In the genomic region with DNA sequence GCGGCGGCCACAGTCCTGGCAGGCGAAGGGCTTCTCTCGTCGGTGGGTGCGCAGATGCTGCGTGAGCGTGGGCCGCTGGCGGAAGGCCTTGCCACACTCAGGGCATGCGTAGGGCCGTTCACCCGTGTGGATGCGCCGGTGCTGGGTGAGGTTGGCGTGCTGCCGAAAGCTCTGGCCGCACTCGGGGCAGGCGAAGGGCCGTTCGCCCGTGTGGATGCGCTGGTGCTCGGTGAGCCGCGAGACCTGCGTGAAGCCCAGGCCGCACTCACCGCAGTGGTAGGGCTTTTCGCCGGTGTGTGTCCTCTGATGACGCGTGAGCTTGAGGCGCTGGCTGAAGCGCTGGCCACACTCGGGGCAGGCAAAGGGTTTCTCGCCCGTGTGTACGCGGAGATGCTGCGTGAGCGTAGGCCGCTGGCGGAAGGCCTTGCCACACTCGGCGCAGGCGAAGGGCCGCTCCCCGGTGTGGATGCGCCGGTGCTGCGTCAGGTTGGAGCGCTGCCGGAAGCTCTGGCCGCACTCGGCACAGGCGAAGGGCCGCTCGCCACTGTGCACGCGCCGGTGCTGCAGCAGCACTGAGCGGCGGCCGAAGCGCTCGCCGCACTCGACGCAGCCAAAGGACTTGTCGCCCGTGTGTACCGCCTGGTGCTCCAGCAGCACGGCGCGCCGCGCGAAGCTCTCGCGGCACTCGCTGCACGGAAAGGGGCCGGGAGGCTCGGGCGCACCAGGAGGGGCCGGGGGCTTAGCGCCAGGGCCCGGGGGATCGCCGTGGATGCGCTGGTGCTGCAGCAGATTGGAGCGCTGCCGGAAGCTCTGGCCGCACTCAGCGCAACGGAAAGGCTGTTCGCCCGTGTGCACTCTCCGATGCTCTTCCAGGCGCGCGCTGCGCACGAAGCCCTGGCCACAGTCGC, we compare ENCODE assay signal across 8 cellular contexts. TPM values are rescaled to one million over a fixed set of nuclear protein-coding genes. Genes with fewer than 3 reads are reported as not detected.
DNase-seq lines count a peak whose midpoint lies in the region; ATAC-seq, FAIRE-seq and TF ChIP-seq lines count a peak whose summit lies in the region.

No MANE protein-coding gene starts in this region.

- 0 out of 2 replicates have a peak, but pooled peaks have one; percentile 18 for TF ChIP-seq POLR2A in A549 (IDR thresholded peaks at IDR 0.05; ENCODE audit: low read length)
- no peak for TF ChIP-seq POLR2A in IMR-90 (IDR thresholded peaks at IDR 0.05; ENCODE audit: low read depth, low read length)

- no peak overlapping the region for H4K91ac ChIP-seq in IMR-90 (ENCODE audit: insufficient read depth, low read depth, low read length)

- dilution Hi-C loops in IMR-90 (cut with HindIII; ENCODE audit: low sequenced_read_pairs, unreplicated experiment), result no loop called here

- 96% methylated on average over 105 of the region's 107 CpGs for WGBS in A549 (ENCODE audit: missing lambda C conversion rate)
- WGBS in IMR-90 (ENCODE audit: extremely low coverage in 2 of 2, insufficient read length in 1 of 2), 2 experiments, result 8% methylated on average over 96 of the region's 107 CpGs; no CpG with 5 or more reads in 1 of the 2 experiments

- peak overlapping the region; percentile 75; the same call in 1 of the 2 replicates for H2AK5ac ChIP-seq in IMR-90 (ENCODE audit: low read depth, low read length)

- H3K9me3 ChIP-seq in A549 (no peaks in the 10 kb centered on the region), IMR-90 (ENCODE audit: control insufficient read depth, insufficient read depth, low read length) (no peaks in the 10 kb centered on the region), colonic mucosa (no peaks in the 10 kb centered on the region), mucosa of descending colon (no peaks in the 10 kb centered on the region)

- H3K36me3 ChIP-seq in IMR-90 (ENCODE audit: control insufficient read depth, insufficient read depth, low read length) (peaks cover under 1% of the 10 kb centered on the region; the same call in 1 of the 2 replicates), colonic mucosa (no peaks in the 10 kb centered on the region), mucosa of descending colon (ENCODE audit: low read depth) (peaks cover 3% of the 10 kb centered on the region)

- BruUV-seq in IMR-90 (replicated peaks; lab: Mats Ljungman, UMichigan), result no TSS peak

- POLR2A ChIA-PET in A549 (lab: Yijun Ruan, JAX), result interaction anchor here (0.9 to 1.6 kb wide), 2 partner anchors 12 to 19 kb away, joined by 3 to 4 read pairs; a partner anchor contains a TSS
- POLR2A ChIA-PET in IMR-90 (lab: Charles Lee; ENCODE audit: unreplicated experiment), result no interaction called here

- H3K23ac ChIP-seq in IMR-90 (ENCODE audit: low read depth, low read length), result peak overlapping the region; percentile 72; the same call in 1 of the 2 replicates

- H3K4ac ChIP-seq in IMR-90 (ENCODE audit: low read depth, low read length), result peak overlapping the region; percentile 67

- H3K9ac ChIP-seq in IMR-90 (ENCODE audit: low read depth, low read length), result peak overlapping the region; percentile 22
- H3K9ac ChIP-seq in colonic mucosa (ENCODE audit: low read depth in 2 of 2, low read length in 2 of 2), result peak overlapping the region; percentile 53 to 61

- no peak overlapping the region for H2BK120ac ChIP-seq in IMR-90 (ENCODE audit: low read depth, low read length)

- TF ChIP-seq RAD21 in A549 (conservative IDR thresholded peaks at IDR 0.05 in 1 of 2, IDR thresholded peaks at IDR 0.05 in 1 of 2) (no peak), IMR-90 (IDR thresholded peaks at IDR 0.05; ENCODE audit: low read length) (no peak)

- in situ Hi-C loops in IMR-90 (cut with MboI; ENCODE audit: low sequenced_read_pairs), result no loop called here

- H4K5ac ChIP-seq in IMR-90 (ENCODE audit: low read depth, low read length), result peak overlapping the region; percentile 37

- H4K8ac ChIP-seq in IMR-90 (ENCODE audit: low read depth in 2 of 2, low read length in 2 of 2), result peak overlapping the region; percentile 40 to 74; a peak in 3 of 4 replicates

- H2BK5ac ChIP-seq in IMR-90 (ENCODE audit: low read depth, low read length, poor library complexity, severe bottlenecking), result no peak overlapping the region

- H3K18ac ChIP-seq in IMR-90 (ENCODE audit: low read depth, low read length), result no peak overlapping the region

- DNase-seq in A549 (ENCODE audit: low read depth in 1 of 2, low spot score in 1 of 2), result no peak
- DNase-seq in IMR-90, result peak; percentile 39
- DNase-seq in colonic mucosa, result peak; percentile 49
- peak; percentile 54 to 75 (median 73) for DNase-seq in mucosa of descending colon
- DNase-seq in SW 1271 (lab: John Stamatoyannopoulos, UW), result no peak
- no peak for DNase-seq in frontal cortex (ENCODE audit: low spot score in 2 of 2)
- no peak for DNase-seq in pons (ENCODE audit: low spot score)

- TF ChIP-seq EP300 in A549 (IDR thresholded peaks at IDR 0.05), result no peak

- H3K27ac ChIP-seq in A549 (no peak overlapping the region), IMR-90 (ENCODE audit: insufficient read depth, low read length) (no peak overlapping the region; the same call in 1 of the 2 replicates), colonic mucosa (no peak overlapping the region)

- H3K27me3 ChIP-seq in IMR-90 (ENCODE audit: control insufficient read depth, insufficient read depth, low read length) (no peaks in the 10 kb centered on the region), colonic mucosa (no peaks in the 10 kb centered on the region)

- H3K4me2 ChIP-seq in A549 (no peak overlapping the region), IMR-90 (ENCODE audit: low read depth, low read length) (peak overlapping the region; percentile 91)

- peak overlapping the region; percentile 45; the same call in 1 of the 2 replicates for H3K14ac ChIP-seq in IMR-90 (replicated peaks; ENCODE audit: low read depth, low read length)

- peaks cover 22% of the 10 kb centered on the region for H3K9me1 ChIP-seq in IMR-90 (ENCODE audit: insufficient read depth, low read length)

- TF ChIP-seq CTCF in A549 (IDR thresholded peaks at IDR 0.05), result no peak
- TF ChIP-seq CTCF in IMR-90 (conservative IDR thresholded peaks at IDR 0.05; ENCODE audit: low read depth, low read length), result no peak
- no peak for TF ChIP-seq CTCF in colonic mucosa (IDR thresholded peaks at IDR 0.05)
- no peak for TF ChIP-seq CTCF in mucosa of descending colon (IDR thresholded peaks at IDR 0.05)

- H3K4me3 ChIP-seq in A549 (no peak overlapping the region), IMR-90 (ENCODE audit: insufficient read depth, low read depth, low read length) (peak overlapping the region; percentile 40), colonic mucosa (peak overlapping the region; percentile 30), mucosa of descending colon (peak overlapping the region; percentile 14)

- intact Hi-C loops in IMR-90 (cut with micrococcal nuclease), result no loop called here
- intact Hi-C loops in colonic mucosa (cut with DNase I), result no loop called here
- intact Hi-C loops in mucosa of descending colon (cut with DNase I, micrococcal nuclease), result no loop called here

- H4K20me1 ChIP-seq in IMR-90 (ENCODE audit: insufficient read depth, low read length), result peaks cover 10% of the 10 kb centered on the region

- H2BK20ac ChIP-seq in IMR-90 (ENCODE audit: low read depth, low read length), result no peak overlapping the region

- FAIRE-seq in A549 (lab: Jason Lieb, UNC), result no peak
- FAIRE-seq in frontal cortex (lab: Jason Lieb, UNC), result no peak

- ATAC-seq in A549 (no peak), IMR-90 (ENCODE audit: low read depth) (no peak), mucosa of descending colon (peak; percentile 16), GM21515 (IDR thresholded peaks at IDR 0.05; ENCODE audit: unreplicated experiment) (no peak)

- no peak overlapping the region for H3K56ac ChIP-seq in IMR-90 (ENCODE audit: extremely low read depth, insufficient read depth, low read length)

- peaks cover 11% of the 10 kb centered on the region for H3K4me1 ChIP-seq in A549
- peaks cover 16% of the 10 kb centered on the region for H3K4me1 ChIP-seq in IMR-90 (ENCODE audit: control insufficient read depth, insufficient read depth, low read length)
- peaks cover 22% of the 10 kb centered on the region for H3K4me1 ChIP-seq in colonic mucosa
- H3K4me1 ChIP-seq in mucosa of descending colon (ENCODE audit: low read depth), result peaks cover 31% of the 10 kb centered on the region

- peaks cover 7 to 32% of the 10 kb centered on the region in 2 experiments for H3K79me1 ChIP-seq in IMR-90 (ENCODE audit: low read depth in 1 of 2, low read length in 2 of 2)

- no peak overlapping the region for H2BK15ac ChIP-seq in IMR-90 (ENCODE audit: low read depth, low read length)

- peak overlapping the region; percentile 88 for H2AK9ac ChIP-seq in IMR-90 (replicated peaks; ENCODE audit: low read depth, low read length, poor library complexity)

- peak overlapping the region; percentile 90 for H2AFZ ChIP-seq in IMR-90 (replicated peaks; ENCODE audit: low read length, poor library complexity)

- CTCF ChIA-PET in A549 (lab: Yijun Ruan, JAX), result interaction anchor here (1.0 to 4.0 kb wide), 4 partner anchors 9 to 49 kb away, joined by 3 to 28 read pairs (median 6); a partner anchor contains a TSS
- CTCF ChIA-PET in IMR-90 (lab: Yijun Ruan, JAX), result no interaction called here

RNA-seq across cellular contexts. Expression of a gene that starts 4.0 kb away (rescaled TPM):
- polyA plus RNA-seq in A549 (2011; rRNA removed), result 185 and 190 TPM in 2 replicates
- polyA plus RNA-seq in A549 (2012; cell fraction: cytosol; rRNA removed), result 137 and 162 TPM in 2 replicates
- polyA plus RNA-seq in A549 (2012; cell fraction: nucleus; rRNA removed), result 124 and 127 TPM in 2 replicates
- polyA plus RNA-seq in A549 (2017; fragmentation: RNase III; extraction: RNeasy Plus Mini Kit Qiagen cat#74134 plus additional on column Dnase treatment), result 135 to 139 TPM (median 137 TPM) in 3 replicates
- polyA minus RNA-seq in A549 (2011; rRNA and poly(A)+ RNA removed), result 210 and 218 TPM in 2 replicates
- total RNA-seq in IMR-90 (2012; rRNA removed), result 55.9 and 63.0 TPM in 2 replicates
- polyA plus RNA-seq in IMR-90 (2012; rRNA removed), result 66.6 and 72.5 TPM in 2 replicates
- 55.0 and 72.6 TPM in 2 replicates for polyA plus RNA-seq in IMR-90 (2012; cell fraction: cytosol; rRNA removed)
- polyA plus RNA-seq in IMR-90 (2012; cell fraction: nucleus; rRNA removed; ENCODE audit: low replicate concordance), result 82.7 and 116 TPM in 2 replicates
- 10 to 100 TPM; 63.0 to 79.4 TPM for total RNA-seq in colonic mucosa
- total RNA-seq in mucosa of descending colon, result 100 to 1,000 TPM in 1 of 3 donors, 10 to 100 TPM in 2; 49.4 to 101 (median 66.7) TPM
- total RNA-seq in frontal cortex, result 64.8 TPM

RNA-seq across cellular contexts. Expression of a gene that starts 7.5 kb away (rescaled TPM):
- 223 and 280 TPM in 2 replicates for polyA plus RNA-seq in A549 (2011; rRNA removed)
- 234 and 296 TPM in 2 replicates for polyA plus RNA-seq in A549 (2012; cell fraction: cytosol; rRNA removed)
- 118 and 141 TPM in 2 replicates for polyA plus RNA-seq in A549 (2012; cell fraction: nucleus; rRNA removed)
- 192 to 227 TPM (median 198 TPM) in 3 replicates for polyA plus RNA-seq in A549 (2017; fragmentation: RNase III; extraction: RNeasy Plus Mini Kit Qiagen cat#74134 plus additional on column Dnase treatment)
- 198 and 245 TPM in 2 replicates for polyA minus RNA-seq in A549 (2011; rRNA and poly(A)+ RNA removed)
- 105 and 128 TPM in 2 replicates for total RNA-seq in IMR-90 (2012; rRNA removed)
- polyA plus RNA-seq in IMR-90 (2012; rRNA removed), result 183 and 202 TPM in 2 replicates
- polyA plus RNA-seq in IMR-90 (2012; cell fraction: cytosol; rRNA removed), result 206 and 255 TPM in 2 replicates
- 88.8 and 142 TPM in 2 replicates for polyA plus RNA-seq in IMR-90 (2012; cell fraction: nucleus; rRNA removed; ENCODE audit: low replicate concordance)
- 100 to 1,000 TPM; 176 to 183 TPM for total RNA-seq in colonic mucosa
- total RNA-seq in mucosa of descending colon, result 100 to 1,000 TPM; 125 to 231 (median 195) TPM
- total RNA-seq in frontal cortex, result 62.8 TPM

RNA-seq across cellular contexts. Expression of a gene that starts 10.8 kb away (rescaled TPM):
- polyA plus RNA-seq in A549 (2011; rRNA removed) (19.5 and 20.3 TPM in 2 replicates), A549 (2017; fragmentation: RNase III; extraction: RNeasy Plus Mini Kit Qiagen cat#74134 plus additional on column Dnase treatment) (19.1 to 21.7 TPM (median 20.3 TPM) in 3 replicates), IMR-90 (2012; rRNA removed) (15.0 and 17.1 TPM in 2 replicates)
- polyA plus RNA-seq in A549 (2012; cell fraction: cytosol; rRNA removed), result 26.2 and 35.9 TPM in 2 replicates
- polyA plus RNA-seq in A549 (2012; cell fraction: nucleus; rRNA removed), result 246 and 401 TPM in 2 replicates
- 18.7 and 18.9 TPM in 2 replicates for polyA minus RNA-seq in A549 (2011; rRNA and poly(A)+ RNA removed)
- total RNA-seq in IMR-90 (2012; rRNA removed) (3.4 and 3.6 TPM in 2 replicates), colonic mucosa (10 to 100 TPM; 19.3 to 39.2 TPM), mucosa of descending colon (10 to 100 TPM; 30.4 to 43.3 (median 36.1) TPM), frontal cortex (11.0 TPM)
- 4.3 and 11.4 TPM in 2 replicates for polyA plus RNA-seq in IMR-90 (2012; cell fraction: cytosol; rRNA removed)
- polyA plus RNA-seq in IMR-90 (2012; cell fraction: nucleus; rRNA removed; ENCODE audit: low replicate concordance), result 136 and 263 TPM in 2 replicates

RNA-seq across cellular contexts. Expression of a gene that starts 18.5 kb away (rescaled TPM):
- 576 and 735 TPM in 2 replicates for polyA plus RNA-seq in A549 (2011; rRNA removed)
- polyA plus RNA-seq in A549 (2012; cell fraction: cytosol; rRNA removed), result 1,530 and 1,851 TPM in 2 replicates
- 2,680 and 4,180 TPM in 2 replicates for polyA plus RNA-seq in A549 (2012; cell fraction: nucleus; rRNA removed)
- 656 to 743 TPM (median 666 TPM) in 3 replicates for polyA plus RNA-seq in A549 (2017; fragmentation: RNase III; extraction: RNeasy Plus Mini Kit Qiagen cat#74134 plus additional on column Dnase treatment)
- polyA minus RNA-seq in A549 (2011; rRNA and poly(A)+ RNA removed), result 1,927 and 2,378 TPM in 2 replicates
- total RNA-seq in IMR-90 (2012; rRNA removed), result 313 and 349 TPM in 2 replicates
- polyA plus RNA-seq in IMR-90 (2012; rRNA removed), result 465 and 964 TPM in 2 replicates
- polyA plus RNA-seq in IMR-90 (2012; cell fraction: cytosol; rRNA removed), result 339 TPM in 2 replicates
- 522 and 1,051 TPM in 2 replicates for polyA plus RNA-seq in IMR-90 (2012; cell fraction: nucleus; rRNA removed; ENCODE audit: low replicate concordance)
- total RNA-seq in colonic mucosa, result 100 to 1,000 TPM; 205 to 412 TPM
- total RNA-seq in mucosa of descending colon, result 100 to 1,000 TPM; 180 to 308 (median 202) TPM
- total RNA-seq in frontal cortex, result 332 TPM

RNA-seq across cellular contexts. Expression of a gene that starts 42.8 kb away (rescaled TPM):
- 6.2 and 6.4 TPM in 2 replicates for polyA plus RNA-seq in A549 (2011; rRNA removed)
- polyA plus RNA-seq in A549 (2012; cell fraction: cytosol; rRNA removed), result 14.2 and 19.4 TPM in 2 replicates
- 28.8 and 41.9 TPM in 2 replicates for polyA plus RNA-seq in A549 (2012; cell fraction: nucleus; rRNA removed)
- polyA plus RNA-seq in A549 (2017; fragmentation: RNase III; extraction: RNeasy Plus Mini Kit Qiagen cat#74134 plus additional on column Dnase treatment), result 11.8 to 14.3 TPM (median 13.4 TPM) in 3 replicates
- polyA minus RNA-seq in A549 (2011; rRNA and poly(A)+ RNA removed), result 4.7 and 7.5 TPM in 2 replicates
- 1.4 TPM in 2 replicates for total RNA-seq in IMR-90 (2012; rRNA removed)
- polyA plus RNA-seq in IMR-90 (2012; rRNA removed), result 9.7 and 13.5 TPM in 2 replicates
- 9.5 and 13.5 TPM in 2 replicates for polyA plus RNA-seq in IMR-90 (2012; cell fraction: cytosol; rRNA removed)
- 13.1 and 26.4 TPM in 2 replicates for polyA plus RNA-seq in IMR-90 (2012; cell fraction: nucleus; rRNA removed; ENCODE audit: low replicate concordance)
- total RNA-seq in colonic mucosa, result 10 to 100 TPM; 13.5 to 20.2 TPM
- 10 to 100 TPM; 12.1 to 16.7 (median 13.4) TPM for total RNA-seq in mucosa of descending colon
- total RNA-seq in frontal cortex, result 6.9 TPM

Comparison
In these comparisons a context has a peak if more than half of its experiments do, and no peak if none do; other contexts are left out.
1. DNase-seq: peak in IMR-90 (single experiment), colonic mucosa (single experiment) and mucosa of descending colon (3 of 3); none in A549 (0 of 2), SW 1271 (0 of 2), frontal cortex (0 of 2) and pons (single experiment).